Comparison of ENCODE assay signal across 10 cellular contexts in the genomic region with DNA sequence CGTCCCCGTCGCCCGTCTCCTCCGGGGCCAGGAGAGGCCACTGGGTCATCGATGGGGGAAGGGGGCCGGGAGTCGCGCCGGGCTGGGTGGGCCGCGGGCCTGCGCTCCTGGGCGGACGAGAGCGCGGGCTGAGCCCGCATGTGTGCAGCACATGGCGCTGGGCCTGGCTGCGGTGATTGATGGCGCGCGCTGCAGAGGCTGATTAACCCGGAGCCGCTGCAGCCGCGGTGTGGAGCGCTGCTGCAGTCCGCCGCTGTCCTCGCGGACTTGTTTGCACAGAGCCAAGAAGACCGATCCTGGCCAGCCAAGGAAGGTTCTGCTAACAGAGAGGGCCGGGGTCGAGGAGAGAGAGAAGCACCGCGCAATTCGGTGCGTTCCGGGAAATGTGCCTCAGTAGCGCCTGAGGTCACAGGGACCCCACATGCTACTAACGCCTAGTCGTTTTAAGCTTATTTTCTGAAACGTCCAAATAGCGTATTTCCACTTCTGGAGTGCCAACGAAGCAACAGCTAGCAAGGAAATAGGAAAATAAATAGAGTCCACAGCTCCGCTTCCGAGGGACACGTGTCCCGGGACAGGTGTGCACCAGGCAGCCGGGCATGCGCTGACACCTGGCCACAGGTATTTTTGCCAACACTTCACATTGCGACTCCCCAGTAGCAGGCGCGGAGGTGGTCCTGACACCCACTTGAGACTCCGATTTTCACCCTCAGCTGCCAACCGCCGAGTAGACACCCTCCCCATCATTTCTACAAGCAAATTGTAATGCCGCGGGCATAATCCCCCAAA. TPM values are rescaled to one million over a fixed set of nuclear protein-coding genes. Genes with fewer than 3 reads are reported as not detected.
DNase-seq lines count a peak whose midpoint lies in the region; ATAC-seq, FAIRE-seq and TF ChIP-seq lines count a peak whose summit lies in the region.
"Had no signal": no experiment of that assay in that cellular context is flagged by ENCODE, and none has a peak within 500 bp of the region (broad histone marks: within the 10 kb centered on the region; RNA-seq: fewer than 3 reads in every experiment).

No MANE protein-coding gene starts in this region.

- H3K27ac ChIP-seq in RWPE2 (ENCODE audit: poor library complexity, severe bottlenecking) = no peak overlapping the region
- H3K27ac ChIP-seq in effector memory CD4-positive, alpha-beta T cell (ENCODE audit: insufficient read depth, low read length, poor library complexity, severe bottlenecking) = no peak overlapping the region
- H3K27ac ChIP-seq: right lobe of liver had no signal

- peaks cover 5% of the 10 kb centered on the region for H3K4me1 ChIP-seq in RWPE2 (ENCODE audit: insufficient read depth, poor library complexity, severe bottlenecking)
- peaks cover 20% of the 10 kb centered on the region for H3K4me1 ChIP-seq in effector memory CD4-positive, alpha-beta T cell (ENCODE audit: control insufficient read depth, insufficient read depth, low read length, poor library complexity, severe bottlenecking)

- peak; percentile 44; the same call in 2 of the 3 replicates for ATAC-seq in RWPE2 (ENCODE audit: low read depth)
- no peak for ATAC-seq in HG03280 (IDR thresholded peaks at IDR 0.05; ENCODE audit: unreplicated experiment)

- H3K27me3 ChIP-seq in RWPE2 (ENCODE audit: insufficient read depth, poor library complexity, severe bottlenecking) = peaks cover 91% of the 10 kb centered on the region
- peaks cover 57% of the 10 kb centered on the region for H3K27me3 ChIP-seq in effector memory CD4-positive, alpha-beta T cell (replicated peaks; ENCODE audit: control insufficient read depth, insufficient read depth, low read length, poor library complexity, severe bottlenecking)

- DNase-seq in GM04504 (ENCODE audit: low read depth) (peak; percentile 13), RWPE2 (ENCODE audit: low spot score) (no peak), fibroblast of pulmonary artery (ENCODE audit: low read depth) (peak; percentile 42), posterior vena cava (ENCODE audit: low spot score) (peak; percentile 23), H54 (ENCODE audit: insufficient read length, low spot score) (no peak), OCI-M2 (lab: John Stamatoyannopoulos, UW; ENCODE audit: unreplicated experiment) (no peak)
- DNase-seq in effector memory CD4-positive, alpha-beta T cell = no peak
- DNase-seq: activated T-cell treated with anti-CD3 and anti-CD28 coated beads, Interleukin-2, amount 50 U/mL, for 4 hours; right lobe of liver had no signal

- intact Hi-C loops in posterior vena cava (cut with DNase I) = no loop called here

- TF ChIP-seq CTCF in RWPE2 (IDR thresholded peaks at IDR 0.05; ENCODE audit: poor library complexity, severe bottlenecking) (no peak), fibroblast of pulmonary artery (IDR thresholded peaks at IDR 0.05; ENCODE audit: low read length, missing control alignments) (no peak)

- no peaks in the 10 kb centered on the region for H3K9me3 ChIP-seq in RWPE2 (ENCODE audit: severe bottlenecking)
- no peaks in the 10 kb centered on the region for H3K9me3 ChIP-seq in effector memory CD4-positive, alpha-beta T cell (ENCODE audit: control insufficient read depth, low read length)
- H3K9me3 ChIP-seq: right lobe of liver had no signal

- no peak for FAIRE-seq in H54 (lab: Jason Lieb, UNC)

- no peak for TF ChIP-seq POLR2A in H54 (IDR thresholded peaks at IDR 0.05; ENCODE audit: low read depth, low read length)

- H3K4me3 ChIP-seq in RWPE2 (ENCODE audit: severe bottlenecking) = no peak overlapping the region
- no peak overlapping the region for H3K4me3 ChIP-seq in fibroblast of pulmonary artery (replicated peaks; ENCODE audit: low read depth, low read length)
- no peak overlapping the region for H3K4me3 ChIP-seq in effector memory CD4-positive, alpha-beta T cell (ENCODE audit: insufficient read depth, low read depth, low read length, poor library complexity, severe bottlenecking)
- H3K4me3 ChIP-seq: right lobe of liver had no signal

- no peaks in the 10 kb centered on the region for H3K36me3 ChIP-seq in RWPE2 (ENCODE audit: low read depth)
- H3K36me3 ChIP-seq in effector memory CD4-positive, alpha-beta T cell (ENCODE audit: control insufficient read depth, insufficient read depth, low read length) = no peaks in the 10 kb centered on the region
- H3K36me3 ChIP-seq: right lobe of liver had no signal

RNA-seq across cellular contexts. Expression of gene MNX1, which starts 6.2 kb away (rescaled TPM):
- not detected for total RNA-seq in posterior vena cava
- total RNA-seq: activated T-cell treated with anti-CD3 and anti-CD28 coated beads, Interleukin-2, amount 50 U/mL, for 4 hours; right lobe of liver had no signal

RNA-seq across cellular contexts. Expression of gene NOM1, which starts 54.7 kb away (rescaled TPM):
- total RNA-seq in posterior vena cava = 10 to 100 TPM; 16.9 to 18.7 TPM

Comparison
In these comparisons a context has a peak if more than half of its experiments do, and no peak if none do; other contexts are left out.
1. DNase-seq: peak in GM04504 (single experiment), fibroblast of pulmonary artery (single experiment) and posterior vena cava (single experiment); none in RWPE2 (single experiment), H54 (single experiment), effector memory CD4-positive, alpha-beta T cell (0 of 3) and OCI-M2 (single experiment).